ENCODE assay signal across 29 cellular contexts in genomic region chr6:70008189-70008588, GRCh38.
"Had no signal": no experiment of that assay in that cellular context is flagged by ENCODE, and none has a peak within 500 bp of the region (broad histone marks: within the 10 kb centered on the region; RNA-seq: fewer than 3 reads in every experiment).

No MANE protein-coding gene starts in this region.

- H3K27ac ChIP-seq: neutrophil, parathyroid adenoma, psoas muscle, skin epidermis, spleen, suprapubic skin, testis, tibial artery, transverse colon, upper lobe of right lung, uterus had no signal

- H3K9me3 ChIP-seq: testis, transverse colon, upper lobe of right lung, uterus had no signal

- ATAC-seq: naive thymus-derived CD8-positive, alpha-beta T cell; natural killer cell treated with Interleukin-12 subunit alpha and Interleukin-12 subunit beta and Interleukin-15 and Interleukin-18, amount 100 ng/mL, for 72 hours; psoas muscle; right cardiac atrium; sciatic nerve; stimulated activated memory B cell treated with anti-CD40 and anti-IgM and Interleukin-4, amounts not matched to agents 10 μg/mL and 1 μg/mL and 100 μg/mL, for 72 hours; stimulated activated naive CD8-positive, alpha-beta T cell treated with anti-CD3 and anti-CD28 coated beads, Interleukin-15, amount 100 ng/mL, for 72 hours; stimulated activated naive CD8-positive, alpha-beta T cell treated with anti-CD3 and anti-CD28 coated beads, Interleukin-15, Interleukin-2, amounts not matched to agents 100 U/mL and 50 U/mL, for 24 hours; upper lobe of right lung had no signal

- H3K36me3 ChIP-seq: neutrophil, suprapubic skin, tibial artery, transverse colon, upper lobe of right lung, uterus had no signal

- H3K27me3 ChIP-seq: neutrophil, spleen, suprapubic skin, testis, tibial artery, transverse colon, upper lobe of right lung, uterus had no signal

- H3K4me3 ChIP-seq: psoas muscle, skin epidermis, smooth muscle cell, spleen, suprapubic skin, testis, tibial artery, transverse colon, upper lobe of right lung, uterus had no signal

- DNase-seq: naive thymus-derived CD8-positive, alpha-beta T cell; nephron progenitor cell; nucleus accumbens; posterior cingulate gyrus; psoas muscle; right cardiac atrium; spleen; stimulated activated CD4-positive, alpha-beta T cell treated with anti-CD3 and anti-CD28 coated beads, Interleukin-12 subunit alpha, Interleukin-12 subunit beta, amount 100 ng/mL, for 4 hours; stimulated activated CD4-positive, alpha-beta T cell treated with anti-CD3 and anti-CD28 coated beads, Interleukin-1b, Interleukin-23, amount 100 ng/mL, for 48 hours; stimulated activated CD4-positive, alpha-beta T cell treated with anti-CD3 and anti-CD28 coated beads, Interleukin-4, amount 100 ng/mL, for 1 hour; stimulated activated CD4-positive, alpha-beta T cell treated with anti-CD3 and anti-CD28 coated beads, Interleukin-4, amount 100 ng/mL, for 4 hours; stimulated activated CD8-positive, alpha-beta memory T cell treated with anti-CD3 and anti-CD28 coated beads, Interleukin-4, amount 100 ng/mL, for 48 hours; stimulated activated naive CD4-positive, alpha-beta T cell; stimulated activated naive CD8-positive, alpha-beta T cell treated with anti-CD3 and anti-CD28 coated beads, Interleukin-15, amount 100 ng/mL, for 72 hours; stimulated activated naive CD8-positive, alpha-beta T cell treated with anti-CD3 and anti-CD28 coated beads, Interleukin-15, Interleukin-2, amounts not matched to agents 100 U/mL and 50 U/mL, for 24 hours; substantia nigra; testis; tibial artery; transverse colon; upper lobe of right lung; uterus had no signal

- H3K4me1 ChIP-seq: parathyroid adenoma, psoas muscle, spleen, suprapubic skin, testis, tibial artery, transverse colon, upper lobe of right lung, uterus had no signal
